17 cellular contexts compared by ENCODE assay signal in genomic region chr20:58719258-58719657, GRCh38. TPM values are rescaled to one million over a fixed set of nuclear protein-coding genes. Genes with fewer than 3 reads are reported as not detected.
A peak's percentile ranks its signal among the peaks of the same experiment; 100 is the strongest.
DNase-seq lines count a peak whose midpoint lies in the region; ATAC-seq and TF ChIP-seq lines count a peak whose summit lies in the region.
"Had no signal": no experiment of that assay in that cellular context is flagged by ENCODE, and none has a peak within 500 bp of the region (broad histone marks: within the 10 kb centered on the region; RNA-seq: fewer than 3 reads in every experiment).

No MANE protein-coding gene starts in this region.

- peaks cover 41% of the 10 kb centered on the region for H3K27me3 ChIP-seq in left ventricle myocardium inferior (ENCODE audit: low read depth)
- H3K27me3 ChIP-seq in heart right ventricle: peaks cover 0 to 41% (median 31%) of the 10 kb centered on the region in 7 donors
- H3K27me3 ChIP-seq in breast epithelium: peaks cover 0 to 7% of the 10 kb centered on the region in 2 donors
- no peaks in the 10 kb centered on the region for H3K27me3 ChIP-seq in aorta (ENCODE audit: control insufficient read depth in 1 of 2, insufficient read depth in 2 of 2, low read length in 1 of 2)
- H3K27me3 ChIP-seq: thyroid gland had no signal

- no peak for TF ChIP-seq CTCF in left ventricle myocardium inferior (IDR thresholded peaks at IDR 0.05; ENCODE audit: borderline replicate concordance)
- no peak for TF ChIP-seq CTCF in heart right ventricle (IDR thresholded peaks at IDR 0.05)
- TF ChIP-seq CTCF in breast epithelium (IDR thresholded peaks at IDR 0.05): no peak

- DNase-seq in left ventricle myocardium inferior (peak; percentile 7), heart right ventricle (no peak), breast epithelium (ENCODE audit: low spot score in 2 of 2) (peak; percentile 12 to 46), mesenteric fat pad (ENCODE audit: low spot score) (peak; percentile 55), aorta (peak; percentile 30 to 48), C1 segment of cervical spinal cord (lab: John Stamatoyannopoulos, UW) (no peak), DMS79 treated with DMSO at 0.1 percent for 48 hours (lab: John Stamatoyannopoulos, UW) (no peak), NCI-H345 (lab: John Stamatoyannopoulos, UW) (no peak)
- DNase-seq: activated CD4-positive, CD25-positive, alpha-beta regulatory T cell; cortex of kidney; DMS 273 treated with DMSO at 0.1 percent for 48 hours; esophagus squamous epithelium; NCI-H187; NCI-H526 treated with DMSO at 0.1 percent for 48 hours; stimulated activated CD4-positive, alpha-beta T cell treated with anti-CD3 and anti-CD28 coated beads, Interleukin-4, amount 100 ng/mL, for 24 hours; thyroid gland had no signal

- ATAC-seq in heart right ventricle: no peak
- ATAC-seq in aorta (ENCODE audit: low FRiP score): no peak
- ATAC-seq: Panc1 had no signal

- H3K36me3 ChIP-seq in left ventricle myocardium inferior (no peaks in the 10 kb centered on the region), heart right ventricle (peaks cover 0 to 15% (median 0%) of the 10 kb centered on the region in 9 donors), breast epithelium (no peaks in the 10 kb centered on the region), aorta (ENCODE audit: control insufficient read depth in 1 of 2, insufficient read depth in 2 of 2, low read length in 1 of 2) (no peaks in the 10 kb centered on the region)
- H3K36me3 ChIP-seq: thyroid gland had no signal

- H3K4me1 ChIP-seq in left ventricle myocardium inferior (no peaks in the 10 kb centered on the region), heart right ventricle (no peaks in the 10 kb centered on the region), breast epithelium (no peaks in the 10 kb centered on the region), aorta (ENCODE audit: control insufficient read depth in 1 of 2, insufficient read depth in 2 of 2, low read length in 2 of 2) (no peaks in the 10 kb centered on the region)
- H3K4me1 ChIP-seq: esophagus squamous epithelium, thyroid gland had no signal

- H3K4me3 ChIP-seq in left ventricle myocardium inferior (no peak overlapping the region), heart right ventricle (no peak overlapping the region), breast epithelium (no peak overlapping the region), aorta (ENCODE audit: low read length in 2 of 2) (no peak overlapping the region)
- H3K4me3 ChIP-seq: esophagus squamous epithelium, thyroid gland had no signal

- TF ChIP-seq POLR2A in breast epithelium (IDR thresholded peaks at IDR 0.05): no peak

- 71 to 77% methylated on average over 7 of the region's 7 CpGs for WGBS in heart right ventricle, 2 donors
- 61 to 65% methylated on average over 7 of the region's 7 CpGs for WGBS in aorta, 2 donors

- H3K27ac ChIP-seq in left ventricle myocardium inferior (replicated peaks) (no peak overlapping the region), heart right ventricle (no peak overlapping the region), breast epithelium (no peak overlapping the region), aorta (ENCODE audit: low read depth in 1 of 2, low read length in 2 of 2) (no peak overlapping the region)
- H3K27ac ChIP-seq: esophagus squamous epithelium, thyroid gland had no signal

- intact Hi-C loops in left ventricle myocardium inferior (cut with micrococcal nuclease) (no loop called here), heart right ventricle (cut with DNase I) (no loop called here), breast epithelium (cut with DNase I; ENCODE audit: low total_unique reads) (no loop called here), aorta (cut with DNase I) (no loop called here)

- H3K9me3 ChIP-seq in left ventricle myocardium inferior (replicated peaks) (no peaks in the 10 kb centered on the region), heart right ventricle (no peaks in the 10 kb centered on the region), breast epithelium (no peaks in the 10 kb centered on the region), aorta (ENCODE audit: control insufficient read depth, low read length) (no peaks in the 10 kb centered on the region)
- H3K9me3 ChIP-seq: esophagus squamous epithelium, thyroid gland had no signal

RNA-seq across cellular contexts. Expression of gene NPEPL1, which starts 26.7 kb away (rescaled TPM):
- total RNA-seq in left ventricle myocardium inferior (33.6 TPM), heart right ventricle (10 to 100 TPM; 23.1 to 35.9 (median 29.9) TPM), breast epithelium (10 to 100 TPM; 26.8 to 35.7 (median 30.8) TPM), mesenteric fat pad (42.3 TPM), aorta (10 to 100 TPM; 22.1 to 53.1 TPM)
- polyA plus RNA-seq in heart right ventricle (10 to 100 TPM; 16.7 to 46.7 TPM), aorta (10 to 100 TPM; 14.7 to 92.8 TPM)

Comparison
In these comparisons a context has a peak if more than half of its experiments do, and no peak if none do; other contexts are left out.
1. DNase-seq: peak in left ventricle myocardium inferior (single experiment), breast epithelium (2 of 2), mesenteric fat pad (single experiment) and aorta (2 of 2); none in heart right ventricle (0 of 2), C1 segment of cervical spinal cord (0 of 14), DMS79 treated with DMSO at 0.1 percent for 48 hours (single experiment) and NCI-H345 (single experiment).